8 cellular contexts compared by ENCODE assay signal in genomic region chr12:6752181-6752930, GRCh38. TPM values are rescaled to one million over a fixed set of nuclear protein-coding genes. Genes with fewer than 3 reads are reported as not detected.
DNase-seq lines count a peak whose midpoint lies in the region; ATAC-seq and TF ChIP-seq lines count a peak whose summit lies in the region.

No MANE protein-coding gene starts in this region.

- WGBS in mesendoderm (ENCODE audit: extremely low coverage, insufficient coverage, low lambda C conversion rate), result no CpG with 5 or more reads among the region's 25 CpGs
- 2 to 4% methylated on average over 9 to 22 of the region's 25 CpGs for WGBS in testis, 2 donors

- ATAC-seq in HG03064 (IDR thresholded peaks at IDR 0.05; ENCODE audit: low read depth, unreplicated experiment) (peak; percentile 20), GM19452 (IDR thresholded peaks at IDR 0.05; ENCODE audit: unreplicated experiment) (no peak), HG02798 (IDR thresholded peaks at IDR 0.05; ENCODE audit: poor library complexity, unreplicated experiment) (no peak)

- H3K79me1 ChIP-seq in mesendoderm (ENCODE audit: low read length), result peaks cover 12% of the 10 kb centered on the region

- peak overlapping the region; percentile 61 for H3K4me2 ChIP-seq in mesendoderm (ENCODE audit: low read length)

- peak overlapping the region; percentile 71 for H2BK5ac ChIP-seq in mesendoderm (ENCODE audit: low read length)

- no peak for TF ChIP-seq POLR2A in testis (IDR thresholded peaks at IDR 0.05)

- H3K9ac ChIP-seq in mesendoderm (ENCODE audit: low read length), result peak overlapping the region; percentile 96

- no peaks in the 10 kb centered on the region for H3K27me3 ChIP-seq in mesendoderm (ENCODE audit: insufficient read depth, low read length, poor library complexity)
- no peaks in the 10 kb centered on the region for H3K27me3 ChIP-seq in testis

- DNase-seq in COLO668 (lab: John Stamatoyannopoulos, UW; ENCODE audit: unreplicated experiment) (peak; percentile 46), SK-N-DZ (ENCODE audit: low spot score) (peak; percentile 72), mesendoderm (peak; percentile 77), testis (peak; percentile 57)
- DNase-seq in effector CD4-positive, alpha-beta T cell, result peak; percentile 18

- peak overlapping the region; percentile 44 for H3K18ac ChIP-seq in mesendoderm (ENCODE audit: low read length)

- H2BK120ac ChIP-seq in mesendoderm (ENCODE audit: low read depth, low read length), result no peak overlapping the region

- no peak overlapping the region for H2BK15ac ChIP-seq in mesendoderm (replicated peaks; ENCODE audit: low read depth)

- H3K4me3 ChIP-seq in mesendoderm (ENCODE audit: low read length) (peak overlapping the region; percentile 87), testis (peak overlapping the region; percentile 91 to 98)

- H3K27ac ChIP-seq in mesendoderm (ENCODE audit: low read depth, low read length) (peak overlapping the region; percentile 71), testis (peak overlapping the region; percentile 99)

- no peak overlapping the region for H4K5ac ChIP-seq in mesendoderm (ENCODE audit: low read length)

- no peak overlapping the region for H4K8ac ChIP-seq in mesendoderm (ENCODE audit: low read depth, low read length)

- peak in 2 of 3 experiments; percentile 12 to 27 for TF ChIP-seq CTCF in testis (IDR thresholded peaks at IDR 0.05)

- no peak overlapping the region for H3K23ac ChIP-seq in mesendoderm (ENCODE audit: low read length)

- no peak overlapping the region for H2AK5ac ChIP-seq in mesendoderm (ENCODE audit: low read length)

- H3K4me1 ChIP-seq in mesendoderm (ENCODE audit: control insufficient read depth, low read depth, low read length) (peaks cover 4% of the 10 kb centered on the region), testis (peaks cover 13% of the 10 kb centered on the region)

- no peaks in the 10 kb centered on the region for H3K9me3 ChIP-seq in testis

- intact Hi-C loops in testis (cut with DNase I; ENCODE audit: low total_unique reads), result no loop called here

- H3K36me3 ChIP-seq in mesendoderm (ENCODE audit: control insufficient read depth, insufficient read depth, low read length) (peaks cover 15% of the 10 kb centered on the region), testis (ENCODE audit: low read depth, missing control alignments) (no peaks in the 10 kb centered on the region)

- H3K4ac ChIP-seq in mesendoderm (ENCODE audit: low read depth, low read length), result peak overlapping the region; percentile 0

- H3K56ac ChIP-seq in mesendoderm (ENCODE audit: low read length), result peak overlapping the region; percentile 98

- peaks cover 10% of the 10 kb centered on the region for H3K79me2 ChIP-seq in mesendoderm (ENCODE audit: control insufficient read depth, insufficient read depth, low read length)

RNA-seq across cellular contexts. Expression of gene MLF2, which starts 0.6 kb away (rescaled TPM):
- 296 and 349 TPM in 2 replicates for polyA plus RNA-seq in SK-N-DZ (2014; cell fraction: cytosol; rRNA removed)
- 249 and 259 TPM in 2 replicates for polyA plus RNA-seq in SK-N-DZ (2014; cell fraction: nucleus; rRNA removed)
- polyA plus RNA-seq in mesendoderm (2013, experiment 1 of 2), result 166 TPM
- polyA plus RNA-seq in mesendoderm (2013, experiment 2 of 2), result 166 TPM
- total RNA-seq in testis, result 100 to 1,000 TPM; 211 to 242 TPM
- 177 TPM for polyA plus RNA-seq in testis (ENCODE audit: insufficient read depth, low read depth, low replicate concordance)

RNA-seq across cellular contexts. Expression of gene PTMS, which starts 13.8 kb away (rescaled TPM):
- polyA plus RNA-seq in SK-N-DZ (2014; cell fraction: cytosol; rRNA removed), result 377 and 1,003 TPM in 2 replicates
- 347 and 365 TPM in 2 replicates for polyA plus RNA-seq in SK-N-DZ (2014; cell fraction: nucleus; rRNA removed)
- polyA plus RNA-seq in mesendoderm (2013, experiment 1 of 2), result 296 TPM
- polyA plus RNA-seq in mesendoderm (2013, experiment 2 of 2), result 299 TPM
- total RNA-seq in testis, result 10 to 100 TPM; 53.4 to 64.3 TPM
- polyA plus RNA-seq in testis (ENCODE audit: insufficient read depth, low read depth, low replicate concordance), result 185 TPM

RNA-seq across cellular contexts. Expression of gene LAG3, which starts 20.0 kb away (rescaled TPM):
- polyA plus RNA-seq in SK-N-DZ (2014; cell fraction: cytosol; rRNA removed), result 0.46 and 2.2 TPM in 2 replicates
- 14.0 and 24.1 TPM in 2 replicates for polyA plus RNA-seq in SK-N-DZ (2014; cell fraction: nucleus; rRNA removed)
- 0.44 TPM for polyA plus RNA-seq in mesendoderm (2013, experiment 1 of 2)
- 0.46 TPM for polyA plus RNA-seq in mesendoderm (2013, experiment 2 of 2)
- total RNA-seq in testis, result 1 to 10 TPM; 4.1 to 7.1 TPM
- polyA plus RNA-seq in testis (ENCODE audit: insufficient read depth, low read depth, low replicate concordance), result 6.3 TPM

RNA-seq across cellular contexts. Expression of gene COPS7A, which starts 28.5 kb away (rescaled TPM):
- 56.6 and 71.0 TPM in 2 replicates for polyA plus RNA-seq in SK-N-DZ (2014; cell fraction: cytosol; rRNA removed)
- polyA plus RNA-seq in SK-N-DZ (2014; cell fraction: nucleus; rRNA removed), result 124 and 133 TPM in 2 replicates
- polyA plus RNA-seq in mesendoderm (2013, experiment 1 of 2), result 34.9 TPM
- polyA plus RNA-seq in mesendoderm (2013, experiment 2 of 2), result 35.6 TPM
- total RNA-seq in testis, result 10 to 100 TPM; 68.3 to 82.4 TPM
- 69.4 TPM for polyA plus RNA-seq in testis (ENCODE audit: insufficient read depth, low read depth, low replicate concordance)

RNA-seq across cellular contexts. Expression of gene CD4, which starts 37.0 kb away (rescaled TPM):
- 5.8 and 7.7 TPM in 2 replicates for polyA plus RNA-seq in SK-N-DZ (2014; cell fraction: cytosol; rRNA removed)
- polyA plus RNA-seq in SK-N-DZ (2014; cell fraction: nucleus; rRNA removed), result 6.6 and 8.7 TPM in 2 replicates
- polyA plus RNA-seq in mesendoderm (2013, experiment 1 of 2), result 0.42 TPM
- 0.49 TPM for polyA plus RNA-seq in mesendoderm (2013, experiment 2 of 2)
- total RNA-seq in testis, result 1 to 10 TPM; 2.0 to 4.5 TPM
- 22.2 TPM for polyA plus RNA-seq in testis (ENCODE audit: insufficient read depth, low read depth, low replicate concordance)

Comparison
In these comparisons a context has a peak if more than half of its experiments do, and no peak if none do; other contexts are left out.
1. DNase-seq: peak in every context shown above with its lines; median percentile 77 in mesendoderm; 72 in SK-N-DZ; 57 in testis; 46 in COLO668; 18 in effector CD4-positive, alpha-beta T cell.